Comparison of ENCODE assay signal across 29 cellular contexts in genomic region chr9:129341197-129341990, GRCh38.
DNase-seq lines count a peak whose midpoint lies in the region; ATAC-seq and TF ChIP-seq lines count a peak whose summit lies in the region.
"Had no signal": no experiment of that assay in that cellular context is flagged by ENCODE, and none has a peak within 500 bp of the region (broad histone marks: within the 10 kb centered on the region; RNA-seq: fewer than 3 reads in every experiment).

No MANE protein-coding gene starts in this region.

- peaks cover 15% of the 10 kb centered on the region in 2 donors for H3K36me3 Mint-ChIP-seq in CD14-positive monocyte
- H3K36me3 Mint-ChIP-seq in T-helper 17 cell (ENCODE audit: low read depth) = no peaks in the 10 kb centered on the region
- H3K36me3 Mint-ChIP-seq in osteocyte (ENCODE audit: unreplicated experiment) = no peaks in the 10 kb centered on the region
- H3K36me3 Mint-ChIP-seq: activated CD8-positive, alpha-beta memory T cell treated with anti-CD3 and anti-CD28 coated beads, Interleukin-2, amount 10 ng/mL, durations not matched to agents 7 days and 5 days; IgD-negative memory B cell; T-cell had no signal

- intact Hi-C loops in CD14-positive monocyte (cut with micrococcal nuclease) = loop anchor here in 1 of 2 donors (10.0 kb wide), 1 partner anchor 433 kb away; no protein-coding TSS in a partner anchor

- no peak for TF ChIP-seq CTCF in CD14-positive monocyte (IDR thresholded peaks at IDR 0.05)
- TF ChIP-seq CTCF in suprapubic skin (IDR thresholded peaks at IDR 0.05) = no peak
- TF ChIP-seq CTCF in osteocyte (IDR thresholded peaks at IDR 0.05) = no peak

- H3K4me3 Mint-ChIP-seq in CD14-positive monocyte = no peak overlapping the region
- no peak overlapping the region for H3K4me3 Mint-ChIP-seq in T-helper 17 cell
- no peak overlapping the region for H3K4me3 Mint-ChIP-seq in osteocyte (ENCODE audit: unreplicated experiment)
- H3K4me3 Mint-ChIP-seq: activated CD8-positive, alpha-beta memory T cell treated with anti-CD3 and anti-CD28 coated beads, Interleukin-2, amount 10 ng/mL, durations not matched to agents 7 days and 5 days; activated T-cell treated with anti-CD3 and anti-CD28 coated beads, Interleukin-2, amount 50 U/mL, for 72 hours; CD4-positive, alpha-beta T cell; IgD-negative memory B cell; T-cell had no signal

- H3K27me3 ChIP-seq in layer of hippocampus (ENCODE audit: control insufficient read depth, insufficient read depth, low read length) (no peaks in the 10 kb centered on the region), suprapubic skin (no peaks in the 10 kb centered on the region)
- H3K27me3 ChIP-seq: esophagus muscularis mucosa, ovary, Peyer's patch, SJSA1 had no signal

- no peak for ATAC-seq in T-helper 17 cell
- ATAC-seq: activated T-cell treated with anti-CD3 and anti-CD28 coated beads, Interleukin-2, amount 50 U/mL, for 72 hours; T-cell had no signal

- H3K4me1 ChIP-seq in suprapubic skin = peaks cover 31% of the 10 kb centered on the region

- no peaks in the 10 kb centered on the region for H3K27me3 Mint-ChIP-seq in CD14-positive monocyte (ENCODE audit: low read depth in 3 of 3)
- no peaks in the 10 kb centered on the region for H3K27me3 Mint-ChIP-seq in T-helper 17 cell
- no peaks in the 10 kb centered on the region for H3K27me3 Mint-ChIP-seq in osteocyte (ENCODE audit: unreplicated experiment)
- H3K27me3 Mint-ChIP-seq: CD4-positive, alpha-beta T cell had no signal

- peak overlapping the region; percentile 30 for H3K27ac ChIP-seq in layer of hippocampus (ENCODE audit: low read depth, low read length)
- no peak overlapping the region for H3K27ac ChIP-seq in suprapubic skin
- H3K27ac ChIP-seq: GM23248, ovary, Peyer's patch, SJSA1 had no signal

- TF ChIP-seq POLR2A in suprapubic skin (IDR thresholded peaks at IDR 0.05) = no peak

- WGBS in suprapubic skin = 80% methylated on average over 27 of the region's 29 CpGs

- no peak overlapping the region for H3K4me3 ChIP-seq in suprapubic skin
- H3K4me3 ChIP-seq: esophagus muscularis mucosa, GM23248, ovary, Peyer's patch, SJSA1 had no signal

- no peak for TF ChIP-seq EP300 in suprapubic skin (IDR thresholded peaks at IDR 0.05)

- H3K27ac Mint-ChIP-seq in CD14-positive monocyte (peak overlapping the region in 6 of 7 donors; percentile 45 to 97 (median 71)), T-helper 17 cell (peak overlapping the region; percentile 37), osteocyte (ENCODE audit: unreplicated experiment) (no peak overlapping the region)
- H3K27ac Mint-ChIP-seq: activated CD8-positive, alpha-beta memory T cell treated with anti-CD3 and anti-CD28 coated beads, Interleukin-2, amount 10 ng/mL, durations not matched to agents 7 days and 5 days; activated T-cell treated with anti-CD3 and anti-CD28 coated beads, Interleukin-2, amount 50 U/mL, for 72 hours; CD4-positive, alpha-beta T cell; IgD-negative memory B cell; T-cell had no signal

- H3K9me3 Mint-ChIP-seq in CD14-positive monocyte (peaks cover 0 to 3% (median 0%) of the 10 kb centered on the region in 7 donors), osteocyte (ENCODE audit: unreplicated experiment) (no peaks in the 10 kb centered on the region)
- H3K9me3 Mint-ChIP-seq: activated T-cell treated with anti-CD3 and anti-CD28 coated beads, Interleukin-2, amount 50 U/mL, for 72 hours; CD4-positive, alpha-beta T cell; T-cell had no signal

- H3K9me3 ChIP-seq in T-helper 17 cell (ENCODE audit: control insufficient read depth, low read length, poor library complexity, severe bottlenecking) = no peaks in the 10 kb centered on the region
- H3K9me3 ChIP-seq in suprapubic skin = no peaks in the 10 kb centered on the region
- H3K9me3 ChIP-seq: esophagus muscularis mucosa, ovary, Peyer's patch, SJSA1 had no signal

- DNase-seq in CD14-positive monocyte (ENCODE audit: low spot score) (no peak), T-helper 17 cell (no peak), retina (peak; percentile 43), suprapubic skin (ENCODE audit: low spot score in 2 of 2) (no peak), NOMO-1 treated with DMSO at 0.1 percent for 48 hours (lab: John Stamatoyannopoulos, UW; ENCODE audit: unreplicated experiment) (no peak), NCI-H2107 (lab: John Stamatoyannopoulos, UW) (no peak), osteocyte (ENCODE audit: extremely low spot score, unreplicated experiment) (no peak)
- DNase-seq: activated CD4-positive, CD25-positive, alpha-beta regulatory T cell; activated CD8-positive, alpha-beta memory T cell treated with anti-CD3 and anti-CD28 coated beads, Interleukin-2, amount 10 ng/mL, durations not matched to agents 7 days and 5 days; activated naive CD4-positive, alpha-beta T cell; activated T-cell treated with anti-CD3 and anti-CD28 coated beads, Interleukin-2, amount 50 U/mL, for 72 hours; CD4-positive, alpha-beta T cell; cortex of kidney; EL; GM23248; left cardiac atrium; NCI-H1092 treated with DMSO at 0.1 percent for 48 hours; NCI-H187 treated with DMSO at 0.1 percent for 48 hours; NCI-H526; ovary; stimulated activated CD4-positive, alpha-beta T cell treated with anti-CD3 and anti-CD28 coated beads, Interleukin-12 subunit alpha, Interleukin-12 subunit beta, amount 100 ng/mL, for 4 hours; stimulated activated CD4-positive, alpha-beta T cell treated with anti-CD3 and anti-CD28 coated beads, Interleukin-4, amount 100 ng/mL, for 1 hour; substantia nigra; T-cell had no signal

- H3K4me1 Mint-ChIP-seq in CD14-positive monocyte (peaks cover 62% of the 10 kb centered on the region), T-helper 17 cell (peaks cover 17% of the 10 kb centered on the region), osteocyte (ENCODE audit: unreplicated experiment) (peaks cover 28% of the 10 kb centered on the region)

- no peaks in the 10 kb centered on the region for H3K36me3 ChIP-seq in suprapubic skin
- H3K36me3 ChIP-seq: esophagus muscularis mucosa, ovary, Peyer's patch, SJSA1 had no signal
